ENCODE assay signal across 1 cellular context in genomic region chr21:33543505-33544129, GRCh38.
TF ChIP-seq lines count a peak whose summit lies in the region.

No MANE protein-coding gene starts in this region.

TF ChIP-seq in K562, 482 proteins besides CTCF, POLR2A, EP300 and RAD21 (continues in another document):
- TF ChIP-seq ZEB2 (IDR thresholded peaks at IDR 0.05) (no peak), FOXA3 (CRISPR knock-in tag; conservative IDR thresholded peaks at IDR 0.05 in 1 of 2, IDR thresholded peaks at IDR 0.05 in 1 of 2) (peak; percentile 76 to 81; a peak in 3 of 4 replicates), ARNT (IDR thresholded peaks at IDR 0.05) (0 out of 4 replicates have a peak, but pooled peaks of 1 of the 2 experiments have one; percentile 11), SAFB2 (IDR thresholded peaks at IDR 0.05; ENCODE audit: borderline replicate concordance, low read depth, low read length, severe bottlenecking) (no peak), HLTF (IDR thresholded peaks at IDR 0.05) (no peak), GABPB2 (CRISPR knock-in tag; conservative IDR thresholded peaks at IDR 0.05) (no peak), NUFIP1 (IDR thresholded peaks at IDR 0.05; ENCODE audit: partially characterized antibody) (no peak), HOXB6 (CRISPR knock-in tag; IDR thresholded peaks at IDR 0.05; ENCODE audit: borderline replicate concordance) (0 out of 2 replicates have a peak, but pooled peaks have one; percentile 82), MCM5 (IDR thresholded peaks at IDR 0.05; ENCODE audit: low read depth) (no peak), ETV1 (tag; conservative IDR thresholded peaks at IDR 0.05; ENCODE audit: low read depth) (peak; percentile 65), IRF1 (CRISPR knock-in tag; IDR thresholded peaks at IDR 0.05; ENCODE audit: borderline replicate concordance) (0 out of 2 replicates have a peak, but pooled peaks have one; percentile 62), RBFOX2 (IDR thresholded peaks at IDR 0.05; ENCODE audit: low read depth, low read length) (no peak), ATF7 (IDR thresholded peaks at IDR 0.05) (no peak), ZFP91 (CRISPR knock-in tag; IDR thresholded peaks at IDR 0.05) (no peak), MYBL2 (IDR thresholded peaks at IDR 0.05; ENCODE audit: low read depth) (peak; percentile 62), MYBL2 (CRISPR knock-in tag; IDR thresholded peaks at IDR 0.05; ENCODE audit: borderline replicate concordance) (no peak), TBL1XR1 (IDR thresholded peaks at IDR 0.05; ENCODE audit: low read length in 2 of 2) (peak in 1 of 2 experiments; percentile 11; a peak in 1 of 4 replicates), TOE1 (IDR thresholded peaks at IDR 0.05; ENCODE audit: borderline replicate concordance) (no peak), TOE1 (CRISPR knock-in tag; IDR thresholded peaks at IDR 0.05; ENCODE audit: borderline replicate concordance, low read depth) (peak; percentile 47; the same call in 1 of the 2 replicates), SRSF7 (optimal IDR thresholded peaks at IDR 0.05; ENCODE audit: low read depth, low read length) (no peak), ZNF324 (CRISPR knock-in tag; IDR thresholded peaks at IDR 0.05) (0 out of 2 replicates have a peak, but pooled peaks have one; percentile 25), NFE2L1 (tag; IDR thresholded peaks at IDR 0.05; ENCODE audit: borderline replicate concordance, low read depth) (no peak), ETV5 (CRISPR knock-in tag; IDR thresholded peaks at IDR 0.05; ENCODE audit: low read depth) (no peak), CGGBP1 (CRISPR knock-in tag; IDR thresholded peaks at IDR 0.05) (peak; percentile 54; the same call in 1 of the 2 replicates), ETV6 (IDR thresholded peaks at IDR 0.05; ENCODE audit: borderline replicate concordance in 1 of 2, low read depth in 2 of 2, low read length in 1 of 2) (no peak), ETV6 (CRISPR knock-in tag; IDR thresholded peaks at IDR 0.05; ENCODE audit: borderline replicate concordance) (0 out of 2 replicates have a peak, but pooled peaks have one; percentile 64), CHD1 (IDR thresholded peaks at IDR 0.05; ENCODE audit: low read length) (peak; percentile 12), VEZF1 (CRISPR knock-in tag; IDR thresholded peaks at IDR 0.05) (peak; percentile 85), GABPA (tag; conservative IDR thresholded peaks at IDR 0.05; ENCODE audit: low read depth) (peak; percentile 39; the same call in 1 of the 2 replicates)
- TF ChIP-seq, protein P1, sequence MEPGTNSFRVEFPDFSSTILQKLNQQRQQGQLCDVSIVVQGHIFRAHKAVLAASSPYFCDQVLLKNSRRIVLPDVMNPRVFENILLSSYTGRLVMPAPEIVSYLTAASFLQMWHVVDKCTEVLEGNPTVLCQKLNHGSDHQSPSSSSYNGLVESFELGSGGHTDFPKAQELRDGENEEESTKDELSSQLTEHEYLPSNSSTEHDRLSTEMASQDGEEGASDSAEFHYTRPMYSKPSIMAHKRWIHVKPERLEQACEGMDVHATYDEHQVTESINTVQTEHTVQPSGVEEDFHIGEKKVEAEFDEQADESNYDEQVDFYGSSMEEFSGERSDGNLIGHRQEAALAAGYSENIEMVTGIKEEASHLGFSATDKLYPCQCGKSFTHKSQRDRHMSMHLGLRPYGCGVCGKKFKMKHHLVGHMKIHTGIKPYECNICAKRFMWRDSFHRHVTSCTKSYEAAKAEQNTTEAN (CRISPR knock-in tag; IDR thresholded peaks at IDR 0.05): peak; percentile 57; the same call in 1 of the 2 replicates
- TF ChIP-seq, protein P2, sequence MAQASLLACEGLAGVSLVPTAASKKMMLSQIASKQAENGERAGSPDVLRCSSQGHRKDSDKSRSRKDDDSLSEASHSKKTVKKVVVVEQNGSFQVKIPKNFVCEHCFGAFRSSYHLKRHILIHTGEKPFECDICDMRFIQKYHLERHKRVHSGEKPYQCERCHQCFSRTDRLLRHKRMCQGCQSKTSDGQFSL (CRISPR knock-in tag; IDR thresholded peaks at IDR 0.05): no peak
- TF ChIP-seq, protein P2 (tag; IDR thresholded peaks at IDR 0.05): peak in 1 of 2 experiments; percentile 75; a peak in 2 of 4 replicates
- TF ChIP-seq, protein P3, sequence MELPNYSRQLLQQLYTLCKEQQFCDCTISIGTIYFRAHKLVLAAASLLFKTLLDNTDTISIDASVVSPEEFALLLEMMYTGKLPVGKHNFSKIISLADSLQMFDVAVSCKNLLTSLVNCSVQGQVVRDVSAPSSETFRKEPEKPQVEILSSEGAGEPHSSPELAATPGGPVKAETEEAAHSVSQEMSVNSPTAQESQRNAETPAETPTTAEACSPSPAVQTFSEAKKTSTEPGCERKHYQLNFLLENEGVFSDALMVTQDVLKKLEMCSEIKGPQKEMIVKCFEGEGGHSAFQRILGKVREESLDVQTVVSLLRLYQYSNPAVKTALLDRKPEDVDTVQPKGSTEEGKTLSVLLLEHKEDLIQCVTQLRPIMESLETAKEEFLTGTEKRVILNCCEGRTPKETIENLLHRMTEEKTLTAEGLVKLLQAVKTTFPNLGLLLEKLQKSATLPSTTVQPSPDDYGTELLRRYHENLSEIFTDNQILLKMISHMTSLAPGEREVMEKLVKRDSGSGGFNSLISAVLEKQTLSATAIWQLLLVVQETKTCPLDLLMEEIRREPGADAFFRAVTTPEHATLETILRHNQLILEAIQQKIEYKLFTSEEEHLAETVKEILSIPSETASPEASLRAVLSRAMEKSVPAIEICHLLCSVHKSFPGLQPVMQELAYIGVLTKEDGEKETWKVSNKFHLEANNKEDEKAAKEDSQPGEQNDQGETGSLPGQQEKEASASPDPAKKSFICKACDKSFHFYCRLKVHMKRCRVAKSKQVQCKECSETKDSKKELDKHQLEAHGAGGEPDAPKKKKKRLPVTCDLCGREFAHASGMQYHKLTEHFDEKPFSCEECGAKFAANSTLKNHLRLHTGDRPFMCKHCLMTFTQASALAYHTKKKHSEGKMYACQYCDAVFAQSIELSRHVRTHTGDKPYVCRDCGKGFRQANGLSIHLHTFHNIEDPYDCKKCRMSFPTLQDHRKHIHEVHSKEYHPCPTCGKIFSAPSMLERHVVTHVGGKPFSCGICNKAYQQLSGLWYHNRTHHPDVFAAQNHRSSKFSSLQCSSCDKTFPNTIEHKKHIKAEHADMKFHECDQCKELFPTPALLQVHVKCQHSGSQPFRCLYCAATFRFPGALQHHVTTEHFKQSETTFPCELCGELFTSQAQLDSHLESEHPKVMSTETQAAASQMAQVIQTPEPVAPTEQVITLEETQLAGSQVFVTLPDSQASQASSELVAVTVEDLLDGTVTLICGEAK (IDR thresholded peaks at IDR 0.05): peak; percentile 26; the same call in 1 of the 2 replicates
- TF ChIP-seq, protein P3 (CRISPR knock-in tag; IDR thresholded peaks at IDR 0.05): no peak
- TF ChIP-seq, protein P4, sequence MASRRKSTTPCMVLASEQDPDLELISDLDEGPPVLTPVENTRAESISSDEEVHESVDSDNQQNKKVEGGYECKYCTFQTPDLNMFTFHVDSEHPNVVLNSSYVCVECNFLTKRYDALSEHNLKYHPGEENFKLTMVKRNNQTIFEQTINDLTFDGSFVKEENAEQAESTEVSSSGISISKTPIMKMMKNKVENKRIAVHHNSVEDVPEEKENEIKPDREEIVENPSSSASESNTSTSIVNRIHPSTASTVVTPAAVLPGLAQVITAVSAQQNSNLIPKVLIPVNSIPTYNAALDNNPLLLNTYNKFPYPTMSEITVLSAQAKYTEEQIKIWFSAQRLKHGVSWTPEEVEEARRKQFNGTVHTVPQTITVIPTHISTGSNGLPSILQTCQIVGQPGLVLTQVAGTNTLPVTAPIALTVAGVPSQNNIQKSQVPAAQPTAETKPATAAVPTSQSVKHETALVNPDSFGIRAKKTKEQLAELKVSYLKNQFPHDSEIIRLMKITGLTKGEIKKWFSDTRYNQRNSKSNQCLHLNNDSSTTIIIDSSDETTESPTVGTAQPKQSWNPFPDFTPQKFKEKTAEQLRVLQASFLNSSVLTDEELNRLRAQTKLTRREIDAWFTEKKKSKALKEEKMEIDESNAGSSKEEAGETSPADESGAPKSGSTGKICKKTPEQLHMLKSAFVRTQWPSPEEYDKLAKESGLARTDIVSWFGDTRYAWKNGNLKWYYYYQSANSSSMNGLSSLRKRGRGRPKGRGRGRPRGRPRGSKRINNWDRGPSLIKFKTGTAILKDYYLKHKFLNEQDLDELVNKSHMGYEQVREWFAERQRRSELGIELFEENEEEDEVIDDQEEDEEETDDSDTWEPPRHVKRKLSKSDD (conservative IDR thresholded peaks at IDR 0.05; ENCODE audit: low read length): 0 out of 2 replicates have a peak, but pooled peaks have one; percentile 45
- TF ChIP-seq, protein P5, sequence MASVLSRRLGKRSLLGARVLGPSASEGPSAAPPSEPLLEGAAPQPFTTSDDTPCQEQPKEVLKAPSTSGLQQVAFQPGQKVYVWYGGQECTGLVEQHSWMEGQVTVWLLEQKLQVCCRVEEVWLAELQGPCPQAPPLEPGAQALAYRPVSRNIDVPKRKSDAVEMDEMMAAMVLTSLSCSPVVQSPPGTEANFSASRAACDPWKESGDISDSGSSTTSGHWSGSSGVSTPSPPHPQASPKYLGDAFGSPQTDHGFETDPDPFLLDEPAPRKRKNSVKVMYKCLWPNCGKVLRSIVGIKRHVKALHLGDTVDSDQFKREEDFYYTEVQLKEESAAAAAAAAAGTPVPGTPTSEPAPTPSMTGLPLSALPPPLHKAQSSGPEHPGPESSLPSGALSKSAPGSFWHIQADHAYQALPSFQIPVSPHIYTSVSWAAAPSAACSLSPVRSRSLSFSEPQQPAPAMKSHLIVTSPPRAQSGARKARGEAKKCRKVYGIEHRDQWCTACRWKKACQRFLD (CRISPR knock-in tag; IDR thresholded peaks at IDR 0.05): peak; percentile 85; the same call in 1 of the 2 replicates
- TF ChIP-seq, protein P6, sequence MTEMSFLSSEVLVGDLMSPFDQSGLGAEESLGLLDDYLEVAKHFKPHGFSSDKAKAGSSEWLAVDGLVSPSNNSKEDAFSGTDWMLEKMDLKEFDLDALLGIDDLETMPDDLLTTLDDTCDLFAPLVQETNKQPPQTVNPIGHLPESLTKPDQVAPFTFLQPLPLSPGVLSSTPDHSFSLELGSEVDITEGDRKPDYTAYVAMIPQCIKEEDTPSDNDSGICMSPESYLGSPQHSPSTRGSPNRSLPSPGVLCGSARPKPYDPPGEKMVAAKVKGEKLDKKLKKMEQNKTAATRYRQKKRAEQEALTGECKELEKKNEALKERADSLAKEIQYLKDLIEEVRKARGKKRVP (CRISPR knock-in tag; IDR thresholded peaks at IDR 0.05): 0 out of 2 replicates have a peak, but pooled peaks have one; percentile 23
